Comparison of ENCODE assay signal across 17 cellular contexts in the genomic region with DNA sequence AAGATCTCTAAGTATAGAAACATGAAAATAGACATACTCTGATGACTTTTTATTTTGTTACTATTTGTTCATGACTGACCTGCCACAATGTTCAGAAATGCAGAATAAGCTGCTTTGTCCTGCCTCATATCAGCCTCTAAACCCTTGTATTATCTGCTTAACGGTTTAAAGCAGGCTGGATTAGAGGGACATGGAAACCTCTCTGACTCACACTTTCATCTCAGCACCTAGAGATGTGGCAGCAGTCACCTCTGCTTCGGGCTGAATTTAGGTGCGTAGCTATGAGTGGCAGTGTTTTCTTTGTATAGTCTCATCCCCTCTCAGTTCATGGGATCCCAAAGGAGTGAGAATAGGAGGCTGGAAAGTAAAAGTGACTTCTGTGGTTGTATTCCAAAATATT.
"Had no signal": no experiment of that assay in that cellular context is flagged by ENCODE, and none has a peak within 500 bp of the region (broad histone marks: within the 10 kb centered on the region; RNA-seq: fewer than 3 reads in every experiment).

No MANE protein-coding gene starts in this region.

- H3K4me1 ChIP-seq: body of pancreas, esophagus squamous epithelium, lower lobe of right lung, prostate gland, right atrium auricular region, thyroid gland, upper lobe of right lung had no signal

- ATAC-seq: body of pancreas; left lobe of liver; lower lobe of right lung; stimulated activated naive CD8-positive, alpha-beta T cell treated with anti-CD3 and anti-CD28 coated beads, Interleukin-15, Interleukin-2, amounts not matched to agents 100 U/mL and 50 U/mL, for 24 hours; upper lobe of right lung had no signal

- H3K27me3 ChIP-seq: body of pancreas, esophagus squamous epithelium, right atrium auricular region, thyroid gland, upper lobe of right lung had no signal

- H3K27ac ChIP-seq: body of pancreas, esophagus squamous epithelium, lower lobe of right lung, prostate gland, right atrium auricular region, thyroid gland, upper lobe of right lung had no signal

- H3K4me3 ChIP-seq: body of pancreas, esophagus squamous epithelium, lower lobe of right lung, prostate gland, right atrium auricular region, thyroid gland, upper lobe of right lung had no signal

- DNase-seq: activated gamma-delta T cell treated with Interleukin-2 at 50 U/mL for 16 hours; activated T-cell treated with anti-CD3 and anti-CD28 coated beads, Interleukin-2, amount 50 U/mL, for 1 hour; anterior cingulate cortex; body of pancreas; esophagus squamous epithelium; lower lobe of right lung; mesendoderm; naive B cell; occipital lobe; stimulated activated CD4-positive, alpha-beta T cell treated with anti-CD3 and anti-CD28 coated beads, Interleukin-4, amount 100 ng/mL, for 4 hours; stimulated activated naive CD8-positive, alpha-beta T cell treated with anti-CD3 and anti-CD28 coated beads, Interleukin-15, Interleukin-2, amounts not matched to agents 100 U/mL and 50 U/mL, for 24 hours; T-helper 1 cell; thyroid gland; upper lobe of right lung had no signal
